In genomic region chr1:93771843-93772242, GRCh38 we compare ENCODE assay signal across 21 cellular contexts.
"Had no signal": no experiment of that assay in that cellular context is flagged by ENCODE, and none has a peak within 500 bp of the region (broad histone marks: within the 10 kb centered on the region; RNA-seq: fewer than 3 reads in every experiment).

No MANE protein-coding gene starts in this region.

- H3K27ac Mint-ChIP-seq: activated CD4-positive, alpha-beta memory T cell treated with anti-CD3 and anti-CD28 coated beads for 36 hours; activated naive CD8-positive, alpha-beta T cell treated with anti-CD3 and anti-CD28 coated beads for 36 hours; effector memory CD8-positive, alpha-beta T cell; natural killer cell; T-helper 17 cell had no signal

- ATAC-seq: effector memory CD8-positive, alpha-beta T cell; gastroesophageal sphincter; left lung; natural killer cell; stimulated activated naive CD8-positive, alpha-beta T cell treated with anti-CD3 and anti-CD28 coated beads, Interleukin-15, amount 100 ng/mL, for 72 hours; T-helper 17 cell had no signal

- H3K4me3 Mint-ChIP-seq: activated CD4-positive, alpha-beta memory T cell treated with anti-CD3 and anti-CD28 coated beads for 36 hours; activated naive CD8-positive, alpha-beta T cell treated with anti-CD3 and anti-CD28 coated beads for 36 hours; effector memory CD8-positive, alpha-beta T cell; natural killer cell; stimulated activated naive CD8-positive, alpha-beta T cell treated with anti-CD3 and anti-CD28 coated beads, Interleukin-15, amount 100 ng/mL, for 72 hours; T-helper 17 cell had no signal

- H3K27ac ChIP-seq: colonic mucosa, dorsolateral prefrontal cortex, gastroesophageal sphincter, left lung, neutrophil, ovary, prostate gland, tibial artery had no signal

- FAIRE-seq: astrocyte had no signal

- H3K9me3 ChIP-seq: colonic mucosa, gastroesophageal sphincter, left lung, neutrophil, ovary, prostate gland, tibial artery had no signal

- H3K9me3 Mint-ChIP-seq: activated CD4-positive, alpha-beta memory T cell treated with anti-CD3 and anti-CD28 coated beads for 36 hours; activated naive CD8-positive, alpha-beta T cell treated with anti-CD3 and anti-CD28 coated beads for 36 hours; effector memory CD8-positive, alpha-beta T cell; stimulated activated naive CD8-positive, alpha-beta T cell treated with anti-CD3 and anti-CD28 coated beads, Interleukin-15, amount 100 ng/mL, for 72 hours had no signal

- H3K27me3 ChIP-seq: colonic mucosa, gastroesophageal sphincter, left lung, neutrophil, ovary, tibial artery had no signal

- H3K36me3 ChIP-seq: colonic mucosa, gastroesophageal sphincter, left lung, neutrophil, ovary, prostate gland, tibial artery had no signal

- DNase-seq: activated CD4-positive, alpha-beta memory T cell treated with anti-CD3 and anti-CD28 coated beads for 36 hours; activated CD4-positive, alpha-beta T cell treated with anti-CD3 and anti-CD28 coated beads for 4 hours; activated CD4-positive, CD25-positive, alpha-beta regulatory T cell; activated naive CD4-positive, alpha-beta T cell treated with Interleukin-2 at 50 U/mL for 16 hours; activated naive CD8-positive, alpha-beta T cell treated with anti-CD3 and anti-CD28 coated beads for 36 hours; activated T-cell treated with anti-CD3 and anti-CD28 coated beads, Interleukin-2, amount 50 U/mL, for 48 hours; colonic mucosa; dorsolateral prefrontal cortex; effector memory CD8-positive, alpha-beta T cell; left lung; midbrain; natural killer cell; ovary; stimulated activated CD4-positive, alpha-beta T cell treated with anti-CD3 and anti-CD28 coated beads, Interleukin-4, amount 100 ng/mL, for 24 hours; stimulated activated naive CD8-positive, alpha-beta T cell treated with anti-CD3 and anti-CD28 coated beads, Interleukin-15, amount 100 ng/mL, for 72 hours; T-helper 17 cell; tibial artery had no signal

- H3K36me3 Mint-ChIP-seq: activated CD4-positive, alpha-beta memory T cell treated with anti-CD3 and anti-CD28 coated beads for 36 hours; activated naive CD8-positive, alpha-beta T cell treated with anti-CD3 and anti-CD28 coated beads for 36 hours; natural killer cell had no signal

- H3K4me1 ChIP-seq: colonic mucosa, prostate gland had no signal

- H3K4me3 ChIP-seq: colonic mucosa, dorsolateral prefrontal cortex, gastroesophageal sphincter, left lung, ovary, prostate gland, tibial artery had no signal

- H3K27me3 Mint-ChIP-seq: activated naive CD8-positive, alpha-beta T cell treated with anti-CD3 and anti-CD28 coated beads for 36 hours; stimulated activated naive CD8-positive, alpha-beta T cell treated with anti-CD3 and anti-CD28 coated beads, Interleukin-15, amount 100 ng/mL, for 72 hours had no signal
